8 cellular contexts compared by ENCODE assay signal in the genomic region with DNA sequence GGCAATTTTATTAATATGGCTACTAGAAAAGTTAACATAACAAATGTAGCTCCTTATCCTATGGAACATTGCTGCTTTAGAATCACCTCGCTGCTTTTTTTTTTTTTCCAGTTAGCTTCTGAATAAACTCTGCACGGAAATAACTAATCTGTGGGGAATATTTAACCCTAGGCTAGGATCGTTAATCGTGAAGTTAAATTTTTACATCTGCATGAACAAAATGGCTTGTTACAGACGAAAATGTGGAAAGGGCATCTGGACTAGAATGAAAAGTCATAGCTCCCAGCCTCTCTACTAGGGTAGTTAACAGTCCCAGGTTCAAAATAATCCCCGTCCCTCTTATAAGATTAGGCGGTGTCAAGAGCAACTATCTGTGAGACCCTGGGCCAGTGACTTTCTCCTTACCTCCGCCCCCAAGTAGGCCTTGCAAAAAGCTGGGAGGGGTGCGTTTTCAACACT. TPM values are rescaled to one million over a fixed set of nuclear protein-coding genes. Genes with fewer than 3 reads are reported as not detected.
DNase-seq lines count a peak whose midpoint lies in the region; ATAC-seq and TF ChIP-seq lines count a peak whose summit lies in the region.

No MANE protein-coding gene starts in this region.

- intact Hi-C loops in breast epithelium (cut with DNase I; ENCODE audit: low total_unique reads) = no loop called here

- no peaks in the 10 kb centered on the region for H3K9me3 Mint-ChIP-seq in IgD-negative memory B cell

- peak overlapping the region; percentile 75 to 92 (median 88) for H3K4me3 Mint-ChIP-seq in IgD-negative memory B cell

- H3K27me3 ChIP-seq in GM06990 (replicated peaks; ENCODE audit: control insufficient read depth, insufficient read depth, low read length) (no peaks in the 10 kb centered on the region), breast epithelium (no peaks in the 10 kb centered on the region), mononuclear cell (ENCODE audit: insufficient read depth, low read length) (no peaks in the 10 kb centered on the region)

- H3K27me3 Mint-ChIP-seq in IgD-negative memory B cell = no peaks in the 10 kb centered on the region

- TF ChIP-seq POLR2A in breast epithelium (IDR thresholded peaks at IDR 0.05) = no peak

- H3K4me3 ChIP-seq in GM06990 (replicated peaks; ENCODE audit: low read depth, low read length) = peak overlapping the region; percentile 56
- peak overlapping the region; percentile 58 to 88 (median 71) for H3K4me3 ChIP-seq in breast epithelium
- H3K4me3 ChIP-seq in mononuclear cell (ENCODE audit: low read length) = peak overlapping the region; percentile 55

- H3K4me1 Mint-ChIP-seq in IgD-negative memory B cell = peaks cover 13 to 17% (median 16%) of the 10 kb centered on the region in 3 donors

- peak overlapping the region in 2 of 3 donors; percentile 49 to 82 for H3K27ac Mint-ChIP-seq in IgD-negative memory B cell

- peak overlapping the region; percentile 93 to 94 for H3K27ac ChIP-seq in breast epithelium

- TF ChIP-seq CTCF in GM06990 (IDR thresholded peaks at IDR 0.05; ENCODE audit: insufficient read depth, low read length, poor library complexity, severe bottlenecking) (no peak), breast epithelium (IDR thresholded peaks at IDR 0.05) (no peak), GM20000 (IDR thresholded peaks at IDR 0.05; ENCODE audit: extremely low read depth, missing control alignments) (no peak)

- peaks cover 2% of the 10 kb centered on the region for H3K36me3 Mint-ChIP-seq in IgD-negative memory B cell

- peaks cover 2 to 8% of the 10 kb centered on the region in 2 donors for H3K4me1 ChIP-seq in breast epithelium
- peaks cover 49% of the 10 kb centered on the region for H3K4me1 ChIP-seq in mononuclear cell (ENCODE audit: insufficient read depth, low read length)

- H3K9me3 ChIP-seq in breast epithelium = no peaks in the 10 kb centered on the region
- H3K9me3 ChIP-seq in mononuclear cell (ENCODE audit: low read depth, low read length) = no peaks in the 10 kb centered on the region

- ATAC-seq in GM18907 (IDR thresholded peaks at IDR 0.05; ENCODE audit: unreplicated experiment) (no peak), GM21529 (IDR thresholded peaks at IDR 0.05; ENCODE audit: unreplicated experiment) (no peak), GM21619 (IDR thresholded peaks at IDR 0.05; ENCODE audit: unreplicated experiment) (no peak)

- H3K36me3 ChIP-seq in GM06990 (ENCODE audit: control insufficient read depth, insufficient read depth, low read length) (no peaks in the 10 kb centered on the region), breast epithelium (no peaks in the 10 kb centered on the region)

- no peak for DNase-seq in GM06990 (ENCODE audit: extremely low read depth, insufficient read length)
- no peak for DNase-seq in breast epithelium (ENCODE audit: low spot score in 2 of 2)
- no peak for DNase-seq in GM20000 (ENCODE audit: low spot score)

RNA-seq across cellular contexts. Expression of gene SLC22A5, which starts 0.5 kb away (rescaled TPM):
- 1.9 TPM for polyA plus RNA-seq in IgD-negative memory B cell
- 10 to 100 TPM in 2 of 3 donors, 1 to 10 TPM in 1; 6.6 to 31.5 (median 23.3) TPM for total RNA-seq in breast epithelium
- 2.2 TPM for total RNA-seq in mononuclear cell
